28 cellular contexts compared by ENCODE assay signal in genomic region chr20:46366826-46367225, GRCh38. TPM values are rescaled to one million over a fixed set of nuclear protein-coding genes. Genes with fewer than 3 reads are reported as not detected.
DNase-seq lines count a peak whose midpoint lies in the region; ATAC-seq and TF ChIP-seq lines count a peak whose summit lies in the region.
"Had no signal": no experiment of that assay in that cellular context is flagged by ENCODE, and none has a peak within 500 bp of the region (broad histone marks: within the 10 kb centered on the region; RNA-seq: fewer than 3 reads in every experiment).

No MANE protein-coding gene starts in this region.

- CTCF ChIA-PET in activated CD8-positive, alpha-beta memory T cell treated with anti-CD3 and anti-CD28 coated beads, Interleukin-2, amount 10 ng/mL, durations not matched to agents 7 days and 5 days (lab: Charles Lee), result no interaction called here

- H3K27ac Mint-ChIP-seq in activated CD8-positive, alpha-beta memory T cell treated with anti-CD3 and anti-CD28 coated beads, Interleukin-2, amount 10 ng/mL, durations not matched to agents 7 days and 5 days, result peak overlapping the region; percentile 45
- peak overlapping the region in 2 of 3 donors; percentile 59 to 67 for H3K27ac Mint-ChIP-seq in IgD-negative memory B cell
- H3K27ac Mint-ChIP-seq in activated naive CD8-positive, alpha-beta T cell treated with anti-CD3 and anti-CD28 coated beads, Interleukin-2, amount 50 U/mL, for 24 hours, result peak overlapping the region; percentile 19
- peak overlapping the region; percentile 91 to 99 (median 96) for H3K27ac Mint-ChIP-seq in naive thymus-derived CD8-positive, alpha-beta T cell
- H3K27ac Mint-ChIP-seq: HFFc6 had no signal

- H3K9me3 ChIP-seq in right lobe of liver, result no peaks in the 10 kb centered on the region
- H3K9me3 ChIP-seq: Caco-2, testis, uterus had no signal

- H3K36me3 ChIP-seq in right lobe of liver, result peaks cover 0 to 47% (median 23%) of the 10 kb centered on the region in 4 donors
- H3K36me3 ChIP-seq: uterus had no signal

- H3K27me3 Mint-ChIP-seq in activated CD8-positive, alpha-beta memory T cell treated with anti-CD3 and anti-CD28 coated beads, Interleukin-2, amount 10 ng/mL, durations not matched to agents 7 days and 5 days, result no peaks in the 10 kb centered on the region
- no peaks in the 10 kb centered on the region for H3K27me3 Mint-ChIP-seq in IgD-negative memory B cell
- H3K27me3 Mint-ChIP-seq in activated naive CD8-positive, alpha-beta T cell treated with anti-CD3 and anti-CD28 coated beads, Interleukin-2, amount 50 U/mL, for 24 hours, result no peaks in the 10 kb centered on the region
- H3K27me3 Mint-ChIP-seq in naive thymus-derived CD8-positive, alpha-beta T cell, result no peaks in the 10 kb centered on the region

- H3K4me1 Mint-ChIP-seq in activated CD8-positive, alpha-beta memory T cell treated with anti-CD3 and anti-CD28 coated beads, Interleukin-2, amount 10 ng/mL, durations not matched to agents 7 days and 5 days, result peaks cover 61% of the 10 kb centered on the region
- H3K4me1 Mint-ChIP-seq in IgD-negative memory B cell, result peaks cover 15 to 28% (median 25%) of the 10 kb centered on the region in 3 donors
- H3K4me1 Mint-ChIP-seq in activated naive CD8-positive, alpha-beta T cell treated with anti-CD3 and anti-CD28 coated beads, Interleukin-2, amount 50 U/mL, for 24 hours, result peaks cover 65% of the 10 kb centered on the region
- peaks cover 28 to 66% (median 54%) of the 10 kb centered on the region in 4 donors for H3K4me1 Mint-ChIP-seq in naive thymus-derived CD8-positive, alpha-beta T cell

- peaks cover 55% of the 10 kb centered on the region for H3K36me3 Mint-ChIP-seq in activated CD8-positive, alpha-beta memory T cell treated with anti-CD3 and anti-CD28 coated beads, Interleukin-2, amount 10 ng/mL, durations not matched to agents 7 days and 5 days
- H3K36me3 Mint-ChIP-seq in IgD-negative memory B cell, result peaks cover 10% of the 10 kb centered on the region
- H3K36me3 Mint-ChIP-seq in activated naive CD8-positive, alpha-beta T cell treated with anti-CD3 and anti-CD28 coated beads, Interleukin-2, amount 50 U/mL, for 24 hours (ENCODE audit: low read depth), result peaks cover 49% of the 10 kb centered on the region
- peaks cover 0 to 65% (median 26%) of the 10 kb centered on the region in 3 donors for H3K36me3 Mint-ChIP-seq in naive thymus-derived CD8-positive, alpha-beta T cell

- no peak overlapping the region for H3K4me3 Mint-ChIP-seq in activated CD8-positive, alpha-beta memory T cell treated with anti-CD3 and anti-CD28 coated beads, Interleukin-2, amount 10 ng/mL, durations not matched to agents 7 days and 5 days
- peak overlapping the region in 1 of 4 donors; percentile 57 for H3K4me3 Mint-ChIP-seq in IgD-negative memory B cell
- no peak overlapping the region for H3K4me3 Mint-ChIP-seq in activated naive CD8-positive, alpha-beta T cell treated with anti-CD3 and anti-CD28 coated beads, Interleukin-2, amount 50 U/mL, for 24 hours
- peak overlapping the region in 7 of 10 donors; percentile 59 to 97 (median 94) for H3K4me3 Mint-ChIP-seq in naive thymus-derived CD8-positive, alpha-beta T cell
- H3K4me3 Mint-ChIP-seq: HFFc6 had no signal

- POLR2A ChIA-PET in naive thymus-derived CD8-positive, alpha-beta T cell (lab: Charles Lee), result no interaction called here

- H3K4me1 ChIP-seq in right lobe of liver, result peaks cover 0 to 25% (median 3%) of the 10 kb centered on the region in 4 donors

- ATAC-seq in activated CD8-positive, alpha-beta memory T cell treated with anti-CD3 and anti-CD28 coated beads, Interleukin-2, amount 10 ng/mL, durations not matched to agents 7 days and 5 days, result no peak
- no peak for ATAC-seq in activated naive CD8-positive, alpha-beta T cell treated with anti-CD3 and anti-CD28 coated beads, Interleukin-2, amount 50 U/mL, for 24 hours
- ATAC-seq in naive thymus-derived CD8-positive, alpha-beta T cell, result no peak
- no peak for ATAC-seq in right lobe of liver
- ATAC-seq in HG03175 (IDR thresholded peaks at IDR 0.05; ENCODE audit: unreplicated experiment), result no peak
- ATAC-seq: left colon had no signal

- 68% methylated on average over 2 of the region's 5 CpGs for WGBS in right lobe of liver (ENCODE audit: insufficient coverage, low coverage, low lambda C conversion rate, missing lambda C conversion rate)

- no peaks in the 10 kb centered on the region for H3K27me3 ChIP-seq in right lobe of liver
- H3K27me3 ChIP-seq: testis, uterus had no signal

- no peak overlapping the region for H3K27ac ChIP-seq in right lobe of liver
- H3K27ac ChIP-seq: GM23248, testis, uterus had no signal

- H3K9me3 Mint-ChIP-seq in activated CD8-positive, alpha-beta memory T cell treated with anti-CD3 and anti-CD28 coated beads, Interleukin-2, amount 10 ng/mL, durations not matched to agents 7 days and 5 days (ENCODE audit: low read depth), result no peaks in the 10 kb centered on the region
- H3K9me3 Mint-ChIP-seq in IgD-negative memory B cell, result no peaks in the 10 kb centered on the region
- H3K9me3 Mint-ChIP-seq in activated naive CD8-positive, alpha-beta T cell treated with anti-CD3 and anti-CD28 coated beads, Interleukin-2, amount 50 U/mL, for 24 hours, result no peaks in the 10 kb centered on the region
- no peaks in the 10 kb centered on the region for H3K9me3 Mint-ChIP-seq in naive thymus-derived CD8-positive, alpha-beta T cell
- H3K9me3 Mint-ChIP-seq: HFFc6 had no signal

- H3K4me3 ChIP-seq in right lobe of liver, result no peak overlapping the region
- H3K4me3 ChIP-seq: GM23248, testis, uterus had no signal

- no peak for TF ChIP-seq CTCF in right lobe of liver (IDR thresholded peaks at IDR 0.05)

- intact Hi-C loops in right lobe of liver (cut with DNase I), result no loop called here

- DNase-seq in activated CD8-positive, alpha-beta memory T cell treated with anti-CD3 and anti-CD28 coated beads, Interleukin-2, amount 10 ng/mL, durations not matched to agents 7 days and 5 days, result no peak
- DNase-seq in activated CD8-positive, alpha-beta memory T cell treated with anti-CD3 and anti-CD28 coated beads, Interleukin-2, amount 50 U/mL, for 48 hours, result no peak
- DNase-seq in activated naive CD8-positive, alpha-beta T cell treated with anti-CD3 and anti-CD28 coated beads, Interleukin-2, amount 50 U/mL, for 24 hours, result no peak
- no peak for DNase-seq in naive thymus-derived CD8-positive, alpha-beta T cell
- DNase-seq in right lobe of liver, result no peak
- DNase-seq in effector CD4-positive, alpha-beta T cell, result no peak
- DNase-seq: activated CD4-positive, CD25-positive, alpha-beta regulatory T cell treated with anti-CD3 and anti-CD28 coated beads, Interleukin-2, amount 50 U/mL, for 72 hours; activated effector memory CD4-positive, alpha-beta T cell treated with Interleukin-2 at 50 U/mL for 16 hours; AML-193; aorta; DMS79; erythroblast; GF-D8; GM23248; head of caudate nucleus; HFFc6; KG1; left colon; NCI-H1436 treated with DMSO at 0.1 percent for 48 hours; NCI-H524; occipital lobe; SHP77 treated with DMSO at 0.1 percent for 48 hours; testis; uterus had no signal

- no peak for TF ChIP-seq POLR2A in right lobe of liver (IDR thresholded peaks at IDR 0.05)

RNA-seq across cellular contexts. Expression of gene ELMO2, which starts 39.6 kb away (rescaled TPM):
- 10 to 100 TPM; 80.3 to 85.5 TPM for total RNA-seq in activated CD8-positive, alpha-beta memory T cell treated with anti-CD3 and anti-CD28 coated beads, Interleukin-2, amount 10 ng/mL, durations not matched to agents 7 days and 5 days
- 29.1 TPM for polyA plus RNA-seq in IgD-negative memory B cell
- total RNA-seq in naive thymus-derived CD8-positive, alpha-beta T cell, result 10 to 100 TPM; 56.0 to 58.0 TPM
- polyA plus RNA-seq in naive thymus-derived CD8-positive, alpha-beta T cell, result 10 to 100 TPM; 26.2 to 51.1 (median 34.9) TPM
- total RNA-seq in right lobe of liver, result 10 to 100 TPM; 14.9 to 22.9 (median 17.4) TPM

RNA-seq across cellular contexts. Expression of gene CDH22, which starts 58.5 kb away (rescaled TPM):
- not detected for total RNA-seq in activated CD8-positive, alpha-beta memory T cell treated with anti-CD3 and anti-CD28 coated beads, Interleukin-2, amount 10 ng/mL, durations not matched to agents 7 days and 5 days
- not detected for polyA plus RNA-seq in IgD-negative memory B cell
- total RNA-seq in naive thymus-derived CD8-positive, alpha-beta T cell, result not detected
- not detected for polyA plus RNA-seq in naive thymus-derived CD8-positive, alpha-beta T cell
- total RNA-seq in right lobe of liver, result not detected
- total RNA-seq: aorta, fibroblast of villous mesenchyme, GM23248, HFFc6 had no signal
- polyA plus RNA-seq: aorta, GM23248 had no signal

Comparison
In these comparisons a context has a peak if more than half of its experiments do, and no peak if none do; other contexts are left out.
1. H3K27ac Mint-ChIP-seq: peak in every context shown above with its lines; median percentile 96 in naive thymus-derived CD8-positive, alpha-beta T cell; 63 in IgD-negative memory B cell; 45 in activated CD8-positive, alpha-beta memory T cell treated with anti-CD3 and anti-CD28 coated beads, Interleukin-2, amount 10 ng/mL, durations not matched to agents 7 days and 5 days; 19 in activated naive CD8-positive, alpha-beta T cell treated with anti-CD3 and anti-CD28 coated beads, Interleukin-2, amount 50 U/mL, for 24 hours.
2. H3K4me3 Mint-ChIP-seq: peak in naive thymus-derived CD8-positive, alpha-beta T cell (7 of 10); none in activated CD8-positive, alpha-beta memory T cell treated with anti-CD3 and anti-CD28 coated beads, Interleukin-2, amount 10 ng/mL, durations not matched to agents 7 days and 5 days (single experiment) and activated naive CD8-positive, alpha-beta T cell treated with anti-CD3 and anti-CD28 coated beads, Interleukin-2, amount 50 U/mL, for 24 hours (single experiment).